11 cellular contexts compared by ENCODE assay signal in the genomic region with DNA sequence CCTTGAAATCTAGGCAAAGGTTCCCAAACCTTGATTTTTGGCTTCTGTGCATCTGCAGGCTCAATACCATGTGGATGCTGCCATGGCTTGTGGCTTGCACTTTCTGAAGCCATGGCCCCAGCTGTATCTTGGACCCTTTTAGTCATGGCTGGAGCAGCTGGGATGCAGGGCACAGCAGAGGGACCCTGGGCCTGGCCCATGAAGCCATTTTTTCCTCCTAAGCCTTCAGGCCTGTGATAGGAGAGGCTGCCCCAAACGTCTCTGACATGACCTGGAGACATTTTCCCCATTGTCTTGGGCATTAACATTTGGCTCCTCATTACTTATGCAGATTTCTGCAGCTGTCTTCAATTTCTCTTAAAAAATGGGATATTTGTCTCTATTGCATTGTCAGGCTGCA.
"Had no signal": no experiment of that assay in that cellular context is flagged by ENCODE, and none has a peak within 500 bp of the region (broad histone marks: within the 10 kb centered on the region; RNA-seq: fewer than 3 reads in every experiment).

No MANE protein-coding gene starts in this region.

- H3K4me2 ChIP-seq: GM23338 had no signal

- DNase-seq: GM23248, GOT3, H7, H9, HCEC 1CT, HFFc6 had no signal

- H2AFZ ChIP-seq: GM23248, GM23338 had no signal

- FAIRE-seq: H1, H54 had no signal

- H3K36me3 ChIP-seq: HAP-1 had no signal

- H3K9me3 ChIP-seq: HAP-1 had no signal

- H3K4me3 ChIP-seq: GM23248, GM23338, HAP-1 had no signal

- H3K9ac ChIP-seq: GM23248 had no signal

- H3K4me1 ChIP-seq: HAP-1 had no signal

- ATAC-seq: GM23338, HCT116 had no signal

- H3K27ac ChIP-seq: GM23248 had no signal
